In the genomic region with DNA sequence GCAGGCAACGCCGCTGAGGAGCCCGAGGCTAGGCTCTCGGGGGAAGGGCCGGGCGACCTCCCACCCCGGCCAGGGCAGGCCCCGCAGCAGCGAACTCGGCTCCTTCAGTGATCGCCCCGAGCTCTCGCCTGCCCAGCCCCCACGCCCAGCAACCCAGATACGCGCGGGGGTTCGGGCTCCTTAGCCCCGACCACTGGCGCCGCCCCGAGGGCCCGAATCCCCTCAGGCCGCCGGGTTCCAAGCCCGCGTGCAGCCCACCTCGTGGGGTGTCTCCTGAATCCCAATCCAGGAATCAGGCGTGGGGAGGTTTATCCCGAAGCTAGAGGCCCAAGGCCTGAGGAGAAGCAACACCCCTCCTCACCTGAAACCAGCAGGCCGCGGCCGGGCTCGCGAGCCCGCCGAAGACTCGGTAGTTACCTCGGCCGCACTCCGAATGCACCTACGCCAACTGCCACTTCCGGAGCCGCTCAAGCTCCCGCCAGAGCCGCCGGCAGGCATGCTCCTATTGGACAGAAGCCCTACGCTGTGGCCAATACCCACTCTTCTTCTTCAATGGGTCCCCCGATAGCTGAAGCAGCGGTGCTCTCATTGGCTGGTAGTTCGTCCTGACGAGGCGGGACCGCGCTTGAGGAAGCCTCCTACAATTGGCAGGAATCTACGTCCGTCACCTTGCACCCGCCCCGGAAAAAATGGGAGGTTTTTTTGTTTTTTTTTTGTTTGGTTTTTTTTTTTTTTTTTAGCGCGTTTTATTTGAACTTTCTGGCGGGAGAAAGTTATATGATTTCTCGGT, we compare ENCODE assay signal across 8 cellular contexts. TPM values are rescaled to one million over a fixed set of nuclear protein-coding genes. Genes with fewer than 3 reads are reported as not detected.
DNase-seq lines count a peak whose midpoint lies in the region; ATAC-seq and TF ChIP-seq lines count a peak whose summit lies in the region.

A gene with protein sequence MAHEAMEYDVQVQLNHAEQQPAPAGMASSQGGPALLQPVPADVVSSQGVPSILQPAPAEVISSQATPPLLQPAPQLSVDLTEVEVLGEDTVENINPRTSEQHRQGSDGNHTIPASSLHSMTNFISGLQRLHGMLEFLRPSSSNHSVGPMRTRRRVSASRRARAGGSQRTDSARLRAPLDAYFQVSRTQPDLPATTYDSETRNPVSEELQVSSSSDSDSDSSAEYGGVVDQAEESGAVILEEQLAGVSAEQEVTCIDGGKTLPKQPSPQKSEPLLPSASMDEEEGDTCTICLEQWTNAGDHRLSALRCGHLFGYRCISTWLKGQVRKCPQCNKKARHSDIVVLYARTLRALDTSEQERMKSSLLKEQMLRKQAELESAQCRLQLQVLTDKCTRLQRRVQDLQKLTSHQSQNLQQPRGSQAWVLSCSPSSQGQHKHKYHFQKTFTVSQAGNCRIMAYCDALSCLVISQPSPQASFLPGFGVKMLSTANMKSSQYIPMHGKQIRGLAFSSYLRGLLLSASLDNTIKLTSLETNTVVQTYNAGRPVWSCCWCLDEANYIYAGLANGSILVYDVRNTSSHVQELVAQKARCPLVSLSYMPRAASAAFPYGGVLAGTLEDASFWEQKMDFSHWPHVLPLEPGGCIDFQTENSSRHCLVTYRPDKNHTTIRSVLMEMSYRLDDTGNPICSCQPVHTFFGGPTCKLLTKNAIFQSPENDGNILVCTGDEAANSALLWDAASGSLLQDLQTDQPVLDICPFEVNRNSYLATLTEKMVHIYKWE (minus strand): TSS at position 453 of the 790 bp plus-strand sequence. CDS start 5,428 bp downstream, outside the sequence.

- H3K4me3 Mint-ChIP-seq in activated B cell treated with CpG ODN at 0.5 μM for 24 hours, result peak within 1 kb of the TSS; percentile 94

- POLR2A ChIA-PET in activated B cell treated with CpG ODN at 0.5 μM for 24 hours (lab: Charles Lee), result interaction anchor here (0.5 to 3.2 kb wide), 20 partner anchors 11 to 981 kb away, joined by 3 to 45 read pairs (median 4); partner anchors contain the start of genes CFDP1, GLG1, KARS1 and MLKL

- H3K27me3 Mint-ChIP-seq in activated B cell treated with CpG ODN at 0.5 μM for 24 hours, result no peaks in the 10 kb centered on the region

- H3K4me1 Mint-ChIP-seq in activated B cell treated with CpG ODN at 0.5 μM for 24 hours, result peaks cover 38% of the 10 kb centered on the region

- no peak for TF ChIP-seq CTCF in activated B cell treated with CpG ODN at 0.5 μM for 24 hours (IDR thresholded peaks at IDR 0.05)

- in situ Hi-C loops in GM18951 (cut with MboI; ENCODE audit: low sequenced_read_pairs, unreplicated experiment), result no loop called here

- peak; percentile 100 for ATAC-seq in HG03196 (IDR thresholded peaks at IDR 0.05; ENCODE audit: unreplicated experiment)
- ATAC-seq in activated B cell treated with CpG ODN at 0.5 μM for 24 hours (ENCODE audit: low read depth), result peak; percentile 99

- H3K36me3 Mint-ChIP-seq in activated B cell treated with CpG ODN at 0.5 μM for 24 hours (ENCODE audit: low read depth), result peaks cover 34% of the 10 kb centered on the region

- peak; percentile 100 for DNase-seq in AG08395 (ENCODE audit: low spot score)
- peak; percentile 96 for DNase-seq in NCI-H345 (lab: John Stamatoyannopoulos, UW)
- DNase-seq in activated B cell treated with CpG ODN at 0.5 μM for 24 hours, result peak; percentile 78
- peak; percentile 98 for DNase-seq in central memory CD4-positive, alpha-beta T cell
- peak; percentile 99 for DNase-seq in iris pigment epithelial cell (ENCODE audit: low read depth)
- peak; percentile 89 to 90 for DNase-seq in stimulated activated CD4-positive, alpha-beta T cell treated with anti-CD3 and anti-CD28 coated beads, Interleukin-12 subunit alpha, Interleukin-12 subunit beta, amount 100 ng/mL, for 24 hours (ENCODE audit: low read depth in 2 of 2)

- peak; percentile 74 for TF ChIP-seq POLR2A in GM18951 (IDR thresholded peaks at IDR 0.05; ENCODE audit: extremely low read depth, insufficient read depth, insufficient read length)

- intact Hi-C loops in activated B cell treated with CpG ODN at 0.5 μM for 24 hours (cut with micrococcal nuclease), result loop anchor here (1.0 to 5.0 kb wide), 10 partner anchors 16 to 1999 kb away; partner anchors contain the start of genes GLG1, PSMD7, TMEM170A and TMEM231

- peak within 1 kb of the TSS; percentile 90 for H3K27ac Mint-ChIP-seq in activated B cell treated with CpG ODN at 0.5 μM for 24 hours

- H3K9me3 Mint-ChIP-seq in activated B cell treated with CpG ODN at 0.5 μM for 24 hours, result no peaks in the 10 kb centered on the region

- CTCF ChIA-PET in activated B cell treated with CpG ODN at 0.5 μM for 24 hours (lab: Charles Lee), result interaction anchor here (0.9 to 1.6 kb wide), 5 partner anchors 16 to 196 kb away, joined by 3 to 5 read pairs (median 4); no protein-coding TSS in a partner anchor

RNA-seq across cellular contexts. Expression of the gene that starts here (rescaled TPM):
- 57.9 and 63.2 TPM in 2 replicates for total RNA-seq in activated B cell treated with CpG ODN at 0.5 μM for 24 hours

Comparison
In these comparisons a context has a peak if more than half of its experiments do, and no peak if none do; other contexts are left out.
1. Peak in every context shown above with its lines: DNase-seq and ATAC-seq.